In the genomic region with DNA sequence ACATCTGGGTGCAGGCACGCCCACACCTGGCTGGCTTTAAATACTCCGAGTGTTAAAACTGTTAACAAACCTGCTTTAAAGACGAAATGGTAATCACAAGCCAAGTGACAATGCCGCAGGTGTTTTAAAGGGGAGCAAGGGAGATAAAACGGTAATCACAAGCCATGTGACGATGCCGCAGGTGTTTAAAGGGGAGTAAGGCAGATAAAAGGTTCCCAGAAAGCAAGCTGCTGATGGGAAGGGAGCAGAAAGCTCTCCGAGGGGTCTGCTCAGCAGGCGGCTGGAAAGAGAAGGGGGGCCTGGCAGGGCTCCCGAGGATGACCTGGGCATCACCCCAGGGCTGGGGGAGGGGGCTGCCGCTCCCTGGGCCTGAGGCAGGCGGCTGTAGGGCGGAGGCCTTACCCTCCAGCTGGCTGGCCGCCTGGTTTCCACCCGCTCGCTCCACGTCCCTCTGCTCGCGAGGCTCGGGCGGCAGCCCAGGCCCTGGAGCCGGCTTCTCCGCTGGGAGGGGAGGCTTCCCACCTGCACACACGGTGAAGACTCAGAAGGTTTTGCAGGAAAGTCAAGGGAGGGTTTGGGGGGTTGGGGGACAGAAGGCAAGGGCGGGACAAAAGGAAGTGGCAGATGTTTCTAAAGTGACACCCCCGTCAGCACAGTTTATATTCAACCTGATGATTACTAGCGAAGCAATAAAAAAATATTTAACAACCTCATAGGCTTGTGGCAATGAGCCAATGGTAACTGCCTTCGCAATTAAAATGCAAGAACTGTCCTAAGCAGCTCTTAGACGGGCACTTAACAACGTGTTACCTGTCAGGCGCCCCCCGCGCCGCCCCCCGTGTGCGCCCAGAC, we compare ENCODE assay signal across 14 cellular contexts. TPM values are rescaled to one million over a fixed set of nuclear protein-coding genes. Genes with fewer than 3 reads are reported as not detected.
A peak's percentile ranks its signal among the peaks of the same experiment; 100 is the strongest.
DNase-seq lines count a peak whose midpoint lies in the region; ATAC-seq and TF ChIP-seq lines count a peak whose summit lies in the region.
"Had no signal": no experiment of that assay in that cellular context is flagged by ENCODE, and none has a peak within 500 bp of the region (broad histone marks: within the 10 kb centered on the region; RNA-seq: fewer than 3 reads in every experiment).

No MANE protein-coding gene starts in this region.

- H3K27ac Mint-ChIP-seq in central memory CD8-positive, alpha-beta T cell (ENCODE audit: low read depth) = no peak overlapping the region
- H3K27ac Mint-ChIP-seq: activated B cell treated with CpG ODN at 0.5 μM for 24 hours; activated T-cell treated with anti-CD3 and anti-CD28 coated beads, Interleukin-2, amount 50 U/mL, for 24 hours; mesothelial cell of epicardium had no signal

- H3K27me3 ChIP-seq in BE2C = no peaks in the 10 kb centered on the region
- H3K27me3 ChIP-seq: tibial nerve had no signal

- DNase-seq in BE2C (peak; percentile 71), LNCaP clone FGC (ENCODE audit: low read depth) (peak; percentile 61), NCI-H2227 treated with DMSO at 0.1 percent for 48 hours (lab: John Stamatoyannopoulos, UW) (peak; percentile 58), globus pallidus (ENCODE audit: low spot score) (no peak), iPS-NIHi7 (ENCODE audit: extremely low spot score) (no peak)
- DNase-seq in central memory CD8-positive, alpha-beta T cell (ENCODE audit: low spot score in 2 of 2) = no peak
- DNase-seq: activated B cell treated with CpG ODN at 0.5 μM for 24 hours; activated T-cell treated with anti-CD3 and anti-CD28 coated beads, Interleukin-2, amount 50 U/mL, for 24 hours; GDM1; KG1 had no signal

- no peak overlapping the region for H3K4me3 Mint-ChIP-seq in central memory CD8-positive, alpha-beta T cell
- H3K4me3 Mint-ChIP-seq: activated B cell treated with CpG ODN at 0.5 μM for 24 hours; activated T-cell treated with anti-CD3 and anti-CD28 coated beads, Interleukin-2, amount 50 U/mL, for 24 hours; mesothelial cell of epicardium had no signal

- no peaks in the 10 kb centered on the region for H3K9me3 ChIP-seq in BE2C
- H3K9me3 ChIP-seq: tibial nerve had no signal

- ATAC-seq in central memory CD8-positive, alpha-beta T cell (replicated peaks; ENCODE audit: extremely low read depth, poor library complexity, severe bottlenecking) = peak; percentile 15
- no peak for ATAC-seq in HG03565 (IDR thresholded peaks at IDR 0.05; ENCODE audit: unreplicated experiment)
- no peak for ATAC-seq in GM21529 (IDR thresholded peaks at IDR 0.05; ENCODE audit: unreplicated experiment)

- H3K36me3 Mint-ChIP-seq in central memory CD8-positive, alpha-beta T cell (ENCODE audit: insufficient read depth) = peaks cover 16% of the 10 kb centered on the region

- no peaks in the 10 kb centered on the region for H3K9me3 Mint-ChIP-seq in central memory CD8-positive, alpha-beta T cell
- H3K9me3 Mint-ChIP-seq: activated B cell treated with CpG ODN at 0.5 μM for 24 hours; activated T-cell treated with anti-CD3 and anti-CD28 coated beads, Interleukin-2, amount 50 U/mL, for 24 hours; mesothelial cell of epicardium had no signal

- H3K4me3 ChIP-seq in BE2C (ENCODE audit: low read depth, low read length) (0 out of 2 replicates have a peak overlapping the region, but pooled peaks have one; percentile 3), LNCaP clone FGC (ENCODE audit: low read depth, low read length) (0 out of 2 replicates have a peak overlapping the region, but pooled peaks have one; percentile 15)
- H3K4me3 ChIP-seq: tibial nerve had no signal

- no peaks in the 10 kb centered on the region for H3K36me3 ChIP-seq in BE2C

- H3K4me1 ChIP-seq in BE2C = peaks cover 31% of the 10 kb centered on the region

- no peak for TF ChIP-seq CTCF in BE2C (IDR thresholded peaks at IDR 0.05; ENCODE audit: low read depth, low read length)
- TF ChIP-seq CTCF in LNCaP clone FGC (IDR thresholded peaks at IDR 0.05; ENCODE audit: control insufficient read depth, extremely low read depth, insufficient read depth) = no peak

- H3K27me3 Mint-ChIP-seq in central memory CD8-positive, alpha-beta T cell = no peaks in the 10 kb centered on the region
- H3K27me3 Mint-ChIP-seq: activated B cell treated with CpG ODN at 0.5 μM for 24 hours; activated T-cell treated with anti-CD3 and anti-CD28 coated beads, Interleukin-2, amount 50 U/mL, for 24 hours had no signal

- peaks cover 11% of the 10 kb centered on the region for H3K4me1 Mint-ChIP-seq in central memory CD8-positive, alpha-beta T cell

RNA-seq across cellular contexts. Expression of gene NDUFAF8, which starts 12.2 kb away (rescaled TPM):
- polyA plus RNA-seq in BE2C (2012; ENCODE audit: insufficient read depth, insufficient read length, low read depth) = 287 TPM

RNA-seq across cellular contexts. Expression of gene TEPSIN, which starts 12.5 kb away (rescaled TPM):
- 43.8 TPM for polyA plus RNA-seq in BE2C (2012; ENCODE audit: insufficient read depth, insufficient read length, low read depth)

RNA-seq across cellular contexts. Expression of gene CEP131, which starts 28.6 kb away (rescaled TPM):
- 25.5 TPM for polyA plus RNA-seq in BE2C (2012; ENCODE audit: insufficient read depth, insufficient read length, low read depth)

RNA-seq across cellular contexts. Expression of gene SLC38A10, which starts 43.8 kb away (rescaled TPM):
- polyA plus RNA-seq in BE2C (2012; ENCODE audit: insufficient read depth, insufficient read length, low read depth) = 41.2 TPM

Comparison
In these comparisons a context has a peak if more than half of its experiments do, and no peak if none do; other contexts are left out.
1. DNase-seq: peak in BE2C (single experiment), LNCaP clone FGC (single experiment) and NCI-H2227 treated with DMSO at 0.1 percent for 48 hours (single experiment); none in central memory CD8-positive, alpha-beta T cell (0 of 2), globus pallidus (single experiment) and iPS-NIHi7 (single experiment).